Comparison of ENCODE assay signal across 20 cellular contexts in genomic region chr1:119338004-119338403, GRCh38. TPM values are rescaled to one million over a fixed set of nuclear protein-coding genes. Genes with fewer than 3 reads are reported as not detected.
A peak's percentile ranks its signal among the peaks of the same experiment; 100 is the strongest.
DNase-seq lines count a peak whose midpoint lies in the region; ATAC-seq and TF ChIP-seq lines count a peak whose summit lies in the region.
"Had no signal": no experiment of that assay in that cellular context is flagged by ENCODE, and none has a peak within 500 bp of the region (broad histone marks: within the 10 kb centered on the region; RNA-seq: fewer than 3 reads in every experiment).

No MANE protein-coding gene starts in this region.

- H3K36me3 Mint-ChIP-seq in WTC11 = peaks cover 22% of the 10 kb centered on the region
- H3K36me3 Mint-ChIP-seq in endodermal cell (ENCODE audit: low read depth) = no peaks in the 10 kb centered on the region
- no peaks in the 10 kb centered on the region for H3K36me3 Mint-ChIP-seq in activated naive CD8-positive, alpha-beta T cell treated with anti-CD3 and anti-CD28 coated beads, Interleukin-2, amount 50 U/mL, for 24 hours (ENCODE audit: low read depth)
- H3K36me3 Mint-ChIP-seq: CD14-positive monocyte; CD4-positive, CD25-positive, alpha-beta regulatory T cell; CD8-positive, alpha-beta T cell had no signal

- TF ChIP-seq POLR2A in right lobe of liver (IDR thresholded peaks at IDR 0.05) = no peak

- H3K4me3 ChIP-seq in endodermal cell (ENCODE audit: low read length) = no peak overlapping the region
- H3K4me3 ChIP-seq in right lobe of liver = no peak overlapping the region
- H3K4me3 ChIP-seq: BLaER1 had no signal

- H3K9me3 Mint-ChIP-seq in WTC11 = peaks cover 4% of the 10 kb centered on the region
- peaks cover 9% of the 10 kb centered on the region for H3K9me3 Mint-ChIP-seq in endodermal cell
- H3K9me3 Mint-ChIP-seq in activated naive CD8-positive, alpha-beta T cell treated with anti-CD3 and anti-CD28 coated beads, Interleukin-2, amount 50 U/mL, for 24 hours = no peaks in the 10 kb centered on the region
- H3K9me3 Mint-ChIP-seq: CD8-positive, alpha-beta T cell had no signal

- CTCF ChIA-PET in WTC11 (lab: Charles Lee) = no interaction called here

- ATAC-seq in WTC11 (no peak), right lobe of liver (no peak)
- no peak for ATAC-seq in activated naive CD8-positive, alpha-beta T cell treated with anti-CD3 and anti-CD28 coated beads, Interleukin-2, amount 50 U/mL, for 24 hours
- ATAC-seq: CD8-positive, alpha-beta T cell had no signal

- peaks cover 3% of the 10 kb centered on the region for H3K27me3 Mint-ChIP-seq in WTC11 (ENCODE audit: low read depth)
- H3K27me3 Mint-ChIP-seq in endodermal cell (ENCODE audit: insufficient read depth) = no peaks in the 10 kb centered on the region
- H3K27me3 Mint-ChIP-seq in activated naive CD8-positive, alpha-beta T cell treated with anti-CD3 and anti-CD28 coated beads, Interleukin-2, amount 50 U/mL, for 24 hours = peaks cover 6% of the 10 kb centered on the region
- H3K27me3 Mint-ChIP-seq: CD4-positive, CD25-positive, alpha-beta regulatory T cell had no signal

- H3K4me1 Mint-ChIP-seq in WTC11 (peaks cover 66% of the 10 kb centered on the region), endodermal cell (peaks cover 34% of the 10 kb centered on the region)
- H3K4me1 Mint-ChIP-seq in activated naive CD8-positive, alpha-beta T cell treated with anti-CD3 and anti-CD28 coated beads, Interleukin-2, amount 50 U/mL, for 24 hours = no peaks in the 10 kb centered on the region
- H3K4me1 Mint-ChIP-seq: CD14-positive monocyte; CD4-positive, CD25-positive, alpha-beta regulatory T cell had no signal

- WGBS in endodermal cell (ENCODE audit: insufficient coverage in 1 of 2, insufficient read length in 1 of 2), 2 experiments = 89 to 100% methylated on average over 1 to 2 of the region's 2 CpGs
- WGBS in right lobe of liver (ENCODE audit: insufficient coverage, low coverage, low lambda C conversion rate, missing lambda C conversion rate) = 26% methylated on average over 2 of the region's 2 CpGs

- H3K9ac ChIP-seq in endodermal cell (ENCODE audit: extremely low read depth, low read length, poor library complexity, severe bottlenecking) = no peak overlapping the region
- H3K9ac ChIP-seq: BLaER1 had no signal

- H3K27me3 ChIP-seq in endodermal cell (ENCODE audit: control insufficient read depth, insufficient read depth, low read length, poor library complexity, severe bottlenecking) = no peaks in the 10 kb centered on the region
- H3K27me3 ChIP-seq in right lobe of liver = no peaks in the 10 kb centered on the region
- H3K27me3 ChIP-seq: BE2C, BLaER1 had no signal

- 0 out of 2 replicates have a peak overlapping the region, but pooled peaks have one; percentile 6 for H3K27ac Mint-ChIP-seq in WTC11
- peak overlapping the region; percentile 7 for H3K27ac Mint-ChIP-seq in endodermal cell
- no peak overlapping the region for H3K27ac Mint-ChIP-seq in activated naive CD8-positive, alpha-beta T cell treated with anti-CD3 and anti-CD28 coated beads, Interleukin-2, amount 50 U/mL, for 24 hours
- H3K27ac Mint-ChIP-seq: CD14-positive monocyte; CD4-positive, CD25-positive, alpha-beta regulatory T cell; CD8-positive, alpha-beta T cell had no signal

- DNase-seq in WTC11 (ENCODE audit: low spot score) (no peak), endodermal cell (no peak), right lobe of liver (no peak), anterior cingulate cortex (lab: John Stamatoyannopoulos, UW) (no peak), GOT3 (lab: John Stamatoyannopoulos, UW) (no peak)
- no peak for DNase-seq in activated naive CD8-positive, alpha-beta T cell treated with anti-CD3 and anti-CD28 coated beads, Interleukin-2, amount 50 U/mL, for 24 hours
- DNase-seq: 8988T; ACHN; BE2C; C1 segment of cervical spinal cord; Caco-2; Calu3; CD4-positive, CD25-positive, alpha-beta regulatory T cell; CD8-positive, alpha-beta T cell; DMS79; GF-D8 had no signal

- H3K36me3 ChIP-seq in endodermal cell (ENCODE audit: control insufficient read depth, insufficient read depth, low read length) (no peaks in the 10 kb centered on the region), right lobe of liver (no peaks in the 10 kb centered on the region)
- H3K36me3 ChIP-seq: BE2C, BLaER1 had no signal

- intact Hi-C loops in right lobe of liver (cut with DNase I) = no loop called here

- H3K4me3 Mint-ChIP-seq in WTC11 (no peak overlapping the region), endodermal cell (no peak overlapping the region)
- no peak overlapping the region for H3K4me3 Mint-ChIP-seq in activated naive CD8-positive, alpha-beta T cell treated with anti-CD3 and anti-CD28 coated beads, Interleukin-2, amount 50 U/mL, for 24 hours
- H3K4me3 Mint-ChIP-seq: CD14-positive monocyte; CD4-positive, CD25-positive, alpha-beta regulatory T cell; CD8-positive, alpha-beta T cell had no signal

- TF ChIP-seq CTCF in WTC11 (IDR thresholded peaks at IDR 0.05) (no peak), endodermal cell (conservative IDR thresholded peaks at IDR 0.05) (no peak), right lobe of liver (IDR thresholded peaks at IDR 0.05) (no peak)

- peaks cover 4% of the 10 kb centered on the region for H3K4me1 ChIP-seq in endodermal cell (ENCODE audit: control insufficient read depth, insufficient read depth, low read length)
- H3K4me1 ChIP-seq in right lobe of liver = peaks cover 0 to 62% (median 23%) of the 10 kb centered on the region in 4 donors
- H3K4me1 ChIP-seq: BE2C, BLaER1 had no signal

- H3K9me3 ChIP-seq in endodermal cell (ENCODE audit: control insufficient read depth, low read length) (no peaks in the 10 kb centered on the region), right lobe of liver (no peaks in the 10 kb centered on the region)
- H3K9me3 ChIP-seq: BE2C, Caco-2 had no signal

- H3K27ac ChIP-seq in endodermal cell (ENCODE audit: low read depth, low read length) (no peak overlapping the region), right lobe of liver (peak overlapping the region in 2 of 3 donors; percentile 8)
- H3K27ac ChIP-seq: BLaER1 had no signal

- POLR2A ChIA-PET in WTC11 (lab: Charles Lee) = no interaction called here

TF ChIP-seq in WTC11, 78 proteins besides CTCF, POLR2A, EP300 and RAD21:
- TF ChIP-seq MLX (CRISPR knock-in tag; IDR thresholded peaks at IDR 0.05) (no peak), JUN (CRISPR knock-in tag; IDR thresholded peaks at IDR 0.05) (no peak), ERG (CRISPR knock-in tag; IDR thresholded peaks at IDR 0.05) (no peak), ZNF512 (CRISPR knock-in tag; IDR thresholded peaks at IDR 0.05; ENCODE audit: borderline replicate concordance) (no peak), ZNF423 (CRISPR knock-in tag; IDR thresholded peaks at IDR 0.05) (no peak)

RNA-seq across cellular contexts. Expression of gene HAO2, which starts 30.6 kb away (rescaled TPM):
- total RNA-seq in WTC11 (2021) (0.53 to 1.0 TPM (median 0.80 TPM) in 3 replicates), endodermal cell (not detected), right lobe of liver (100 to 1,000 TPM in 3 of 6 experiments, 10 to 100 TPM in 3; 33.9 to 282 (median 99.3) TPM)
- not detected for polyA plus RNA-seq in endodermal cell (2013, experiment 1 of 2)
- polyA plus RNA-seq in endodermal cell (2013, experiment 2 of 2) = not detected
- total RNA-seq: A673; Calu3; CD4-positive, CD25-positive, alpha-beta regulatory T cell; CD8-positive, alpha-beta T cell had no signal
- polyA plus RNA-seq: AG04450; CD14-positive monocyte; CD4-positive, CD25-positive, alpha-beta regulatory T cell had no signal

Comparison
In these comparisons a context has a peak if more than half of its experiments do, and no peak if none do; other contexts are left out.
1. RNA of gene HAO2, which starts 30.6 kb away (total RNA-seq): 33.9 to 282 TPM in right lobe of liver; 0.53 to 1.0 TPM in WTC11 and not detected in endodermal cell; every median in the first group is over 10 times any median in the second.